ENCODE assay signal across 1 cellular context in the genomic region with DNA sequence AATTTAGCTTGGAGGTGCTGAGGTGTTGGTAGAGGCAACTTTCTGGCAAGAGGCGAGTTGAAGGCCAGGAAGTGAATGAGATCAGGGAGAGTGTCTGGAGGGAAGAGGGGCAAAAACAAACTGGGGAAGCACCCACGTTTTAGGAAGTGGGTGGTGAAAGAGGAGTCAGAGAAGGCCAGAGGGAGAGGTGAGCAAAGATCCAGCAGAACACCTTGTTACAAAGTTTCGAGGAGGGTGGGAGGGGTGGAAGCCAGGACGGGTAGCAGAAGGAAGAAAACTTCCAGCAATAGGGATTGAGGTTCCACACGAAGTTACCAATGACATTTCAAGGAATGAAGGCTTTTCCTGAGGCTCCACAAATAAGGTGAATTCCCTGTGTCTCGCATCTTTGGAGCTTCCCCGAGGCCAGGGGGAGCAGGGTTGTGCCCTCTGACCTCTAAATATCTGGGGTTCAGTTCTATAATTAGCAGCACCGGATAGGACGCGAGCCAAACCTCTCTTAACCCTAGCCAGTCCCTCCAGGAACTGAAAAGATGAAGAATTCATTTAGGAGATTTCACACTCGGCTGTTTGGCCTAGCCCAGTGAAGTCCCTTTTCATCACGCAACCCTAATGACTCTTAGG.
A peak's percentile ranks its signal among the peaks of the same experiment; 100 is the strongest.
TF ChIP-seq lines count a peak whose summit lies in the region.

No MANE protein-coding gene starts in this region.

TF ChIP-seq in K562, 482 proteins besides CTCF, POLR2A, EP300 and RAD21 (continued from another document and continues in another):
- TF ChIP-seq, protein P1, sequence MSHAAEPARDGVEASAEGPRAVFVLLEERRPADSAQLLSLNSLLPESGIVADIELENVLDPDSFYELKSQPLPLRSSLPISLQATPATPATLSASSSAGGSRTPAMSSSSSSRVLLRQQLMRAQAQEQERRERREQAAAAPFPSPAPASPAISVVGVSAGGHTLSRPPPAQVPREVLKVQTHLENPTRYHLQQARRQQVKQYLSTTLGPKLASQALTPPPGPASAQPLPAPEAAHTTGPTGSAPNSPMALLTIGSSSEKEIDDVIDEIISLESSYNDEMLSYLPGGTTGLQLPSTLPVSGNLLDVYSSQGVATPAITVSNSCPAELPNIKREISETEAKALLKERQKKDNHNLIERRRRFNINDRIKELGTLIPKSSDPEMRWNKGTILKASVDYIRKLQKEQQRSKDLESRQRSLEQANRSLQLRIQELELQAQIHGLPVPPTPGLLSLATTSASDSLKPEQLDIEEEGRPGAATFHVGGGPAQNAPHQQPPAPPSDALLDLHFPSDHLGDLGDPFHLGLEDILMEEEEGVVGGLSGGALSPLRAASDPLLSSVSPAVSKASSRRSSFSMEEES (CRISPR knock-in tag; IDR thresholded peaks at IDR 0.05) = no peak
- TF ChIP-seq ATF7 (IDR thresholded peaks at IDR 0.05) (no peak), NR2F6 (CRISPR knock-in tag; IDR thresholded peaks at IDR 0.05) (no peak; the same call in 1 of the 2 replicates), ZNF224 (CRISPR knock-in tag; IDR thresholded peaks at IDR 0.05) (no peak), NCOA2 (IDR thresholded peaks at IDR 0.05; ENCODE audit: partially characterized antibody in 2 of 2) (no peak), ZNF140 (CRISPR knock-in tag; IDR thresholded peaks at IDR 0.05) (no peak), MXI1 (IDR thresholded peaks at IDR 0.05; ENCODE audit: low read depth, low read length) (no peak), MAZ (CRISPR knock-in tag; conservative IDR thresholded peaks at IDR 0.05 in 1 of 2, IDR thresholded peaks at IDR 0.05 in 1 of 2) (no peak), SOX6 (IDR thresholded peaks at IDR 0.05) (no peak; the same call in 1 of the 2 replicates), MCM3 (IDR thresholded peaks at IDR 0.05) (no peak), NEUROD1 (IDR thresholded peaks at IDR 0.05; ENCODE audit: borderline replicate concordance, low read depth, low read length, partially characterized antibody) (no peak), TCFL5 (CRISPR knock-in tag; conservative IDR thresholded peaks at IDR 0.05) (0 out of 2 replicates have a peak, but pooled peaks have one; percentile 28), SMAD4 (CRISPR knock-in tag; conservative IDR thresholded peaks at IDR 0.05) (peak; percentile 90; the same call in 1 of the 2 replicates), KLF13 (tag; IDR thresholded peaks at IDR 0.05; ENCODE audit: borderline replicate concordance, low read depth) (0 out of 2 replicates have a peak, but pooled peaks have one; percentile 9), BCOR (IDR thresholded peaks at IDR 0.05) (no peak), SRSF9 (IDR thresholded peaks at IDR 0.05; ENCODE audit: borderline replicate concordance, low read depth, low read length) (no peak), CBX8 (IDR thresholded peaks at IDR 0.05; ENCODE audit: borderline replicate concordance, extremely low read depth, low read depth, low read length, poor library complexity, severe bottlenecking) (no peak), RB1 (IDR thresholded peaks at IDR 0.05; ENCODE audit: low read depth) (no peak), ZNF778 (CRISPR knock-in tag; IDR thresholded peaks at IDR 0.05) (no peak), TRIM24 (IDR thresholded peaks at IDR 0.05) (no peak), THRAP3 (IDR thresholded peaks at IDR 0.05; ENCODE audit: borderline replicate concordance) (no peak), ZNF24 (IDR thresholded peaks at IDR 0.05) (no peak), STAT5A (IDR thresholded peaks at IDR 0.05; ENCODE audit: borderline replicate concordance, low read length) (no peak), ELF1 (tag; IDR thresholded peaks at IDR 0.05) (no peak), ZKSCAN8 (CRISPR knock-in tag; IDR thresholded peaks at IDR 0.05) (no peak), ZNF586 (CRISPR knock-in tag; conservative IDR thresholded peaks at IDR 0.05) (no peak), TEAD1 (CRISPR knock-in tag; IDR thresholded peaks at IDR 0.05) (peak in 1 of 2 experiments; percentile 73; a peak in 2 of 4 replicates), ZKSCAN3 (CRISPR knock-in tag; IDR thresholded peaks at IDR 0.05) (no peak), ZSCAN29 (IDR thresholded peaks at IDR 0.05) (no peak), MTF1 (CRISPR knock-in tag; IDR thresholded peaks at IDR 0.05; ENCODE audit: borderline replicate concordance) (no peak), PRMT5 (CRISPR knock-in tag; IDR thresholded peaks at IDR 0.05) (no peak), KLF1 (tag; IDR thresholded peaks at IDR 0.05) (no peak), ZNF274 (IDR thresholded peaks at IDR 0.05; ENCODE audit: borderline replicate concordance, low read depth, low read length) (no peak), ZNF12 (CRISPR knock-in tag; IDR thresholded peaks at IDR 0.05) (no peak), KAT2B (IDR thresholded peaks at IDR 0.05; ENCODE audit: low read depth, low read length) (no peak), RFX1 (IDR thresholded peaks at IDR 0.05) (no peak), HDAC6 (IDR thresholded peaks at IDR 0.05; ENCODE audit: low read depth, low read length) (no peak), ZNF444 (CRISPR knock-in tag; IDR thresholded peaks at IDR 0.05) (no peak; the same call in 1 of the 2 replicates), ZNF431 (CRISPR knock-in tag; IDR thresholded peaks at IDR 0.05) (peak; percentile 46; the same call in 1 of the 2 replicates), RBM17 (IDR thresholded peaks at IDR 0.05; ENCODE audit: borderline replicate concordance, low read depth, low read length) (no peak), GABPB2 (CRISPR knock-in tag; conservative IDR thresholded peaks at IDR 0.05) (no peak), PURB (CRISPR knock-in tag; IDR thresholded peaks at IDR 0.05; ENCODE audit: low read depth) (no peak), ZNF79 (CRISPR knock-in tag; IDR thresholded peaks at IDR 0.05; ENCODE audit: low read depth) (no peak)
- TF ChIP-seq, protein P2, sequence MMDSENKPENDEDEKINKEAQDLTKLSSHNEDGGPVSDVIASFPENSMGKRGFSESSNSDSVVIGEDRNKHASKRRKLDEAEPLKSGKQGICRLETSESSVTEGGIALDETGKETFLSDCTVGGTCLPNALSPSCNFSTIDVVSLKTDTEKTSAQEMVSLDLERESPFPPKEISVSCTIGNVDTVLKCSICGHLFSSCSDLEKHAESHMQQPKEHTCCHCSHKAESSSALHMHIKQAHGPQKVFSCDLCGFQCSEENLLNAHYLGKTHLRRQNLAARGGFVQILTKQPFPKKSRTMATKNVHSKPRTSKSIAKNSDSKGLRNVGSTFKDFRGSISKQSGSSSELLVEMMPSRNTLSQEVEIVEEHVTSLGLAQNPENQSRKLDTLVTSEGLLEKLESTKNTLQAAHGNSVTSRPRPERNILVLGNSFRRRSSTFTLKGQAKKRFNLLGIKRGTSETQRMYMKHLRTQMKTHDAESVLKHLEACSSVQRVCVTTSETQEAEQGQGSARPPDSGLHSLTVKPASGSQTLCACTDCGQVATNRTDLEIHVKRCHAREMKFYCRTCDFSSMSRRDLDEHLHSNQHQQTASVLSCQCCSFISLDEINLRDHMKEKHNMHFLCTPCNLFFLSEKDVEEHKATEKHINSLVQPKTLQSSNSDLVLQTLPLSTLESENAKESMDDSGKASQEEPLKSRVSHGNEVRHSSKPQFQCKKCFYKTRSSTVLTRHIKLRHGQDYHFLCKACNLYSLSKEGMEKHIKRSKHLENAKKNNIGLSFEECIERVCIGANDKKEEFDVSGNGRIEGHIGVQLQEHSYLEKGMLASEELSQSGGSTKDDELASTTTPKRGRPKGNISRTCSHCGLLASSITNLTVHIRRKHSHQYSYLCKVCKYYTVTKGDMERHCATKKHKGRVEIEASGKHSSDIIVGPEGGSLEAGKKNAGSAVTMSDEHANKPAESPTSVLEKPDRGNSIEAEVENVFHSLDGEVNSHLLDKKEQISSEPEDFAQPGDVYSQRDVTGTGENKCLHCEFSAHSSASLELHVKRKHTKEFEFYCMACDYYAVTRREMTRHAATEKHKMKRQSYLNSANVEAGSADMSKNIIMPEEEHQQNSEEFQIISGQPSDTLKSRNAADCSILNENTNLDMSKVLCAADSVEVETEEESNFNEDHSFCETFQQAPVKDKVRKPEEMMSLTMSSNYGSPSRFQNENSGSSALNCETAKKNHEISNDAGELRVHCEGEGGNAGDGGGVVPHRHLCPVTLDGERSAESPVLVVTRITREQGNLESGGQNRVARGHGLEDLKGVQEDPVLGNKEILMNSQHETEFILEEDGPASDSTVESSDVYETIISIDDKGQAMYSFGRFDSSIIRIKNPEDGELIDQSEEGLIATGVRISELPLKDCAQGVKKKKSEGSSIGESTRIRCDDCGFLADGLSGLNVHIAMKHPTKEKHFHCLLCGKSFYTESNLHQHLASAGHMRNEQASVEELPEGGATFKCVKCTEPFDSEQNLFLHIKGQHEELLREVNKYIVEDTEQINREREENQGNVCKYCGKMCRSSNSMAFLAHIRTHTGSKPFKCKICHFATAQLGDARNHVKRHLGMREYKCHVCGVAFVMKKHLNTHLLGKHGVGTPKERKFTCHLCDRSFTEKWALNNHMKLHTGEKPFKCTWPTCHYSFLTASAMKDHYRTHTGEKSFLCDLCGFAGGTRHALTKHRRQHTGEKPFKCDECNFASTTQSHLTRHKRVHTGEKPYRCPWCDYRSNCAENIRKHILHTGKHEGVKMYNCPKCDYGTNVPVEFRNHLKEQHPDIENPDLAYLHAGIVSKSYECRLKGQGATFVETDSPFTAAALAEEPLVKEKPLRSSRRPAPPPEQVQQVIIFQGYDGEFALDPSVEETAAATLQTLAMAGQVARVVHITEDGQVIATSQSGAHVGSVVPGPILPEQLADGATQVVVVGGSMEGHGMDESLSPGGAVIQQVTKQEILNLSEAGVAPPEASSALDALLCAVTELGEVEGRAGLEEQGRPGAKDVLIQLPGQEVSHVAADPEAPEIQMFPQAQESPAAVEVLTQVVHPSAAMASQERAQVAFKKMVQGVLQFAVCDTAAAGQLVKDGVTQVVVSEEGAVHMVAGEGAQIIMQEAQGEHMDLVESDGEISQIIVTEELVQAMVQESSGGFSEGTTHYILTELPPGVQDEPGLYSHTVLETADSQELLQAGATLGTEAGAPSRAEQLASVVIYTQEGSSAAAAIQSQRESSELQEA (IDR thresholded peaks at IDR 0.05; ENCODE audit: low read depth) = no peak; the same call in 1 of the 2 replicates
- TF ChIP-seq, protein P3, sequence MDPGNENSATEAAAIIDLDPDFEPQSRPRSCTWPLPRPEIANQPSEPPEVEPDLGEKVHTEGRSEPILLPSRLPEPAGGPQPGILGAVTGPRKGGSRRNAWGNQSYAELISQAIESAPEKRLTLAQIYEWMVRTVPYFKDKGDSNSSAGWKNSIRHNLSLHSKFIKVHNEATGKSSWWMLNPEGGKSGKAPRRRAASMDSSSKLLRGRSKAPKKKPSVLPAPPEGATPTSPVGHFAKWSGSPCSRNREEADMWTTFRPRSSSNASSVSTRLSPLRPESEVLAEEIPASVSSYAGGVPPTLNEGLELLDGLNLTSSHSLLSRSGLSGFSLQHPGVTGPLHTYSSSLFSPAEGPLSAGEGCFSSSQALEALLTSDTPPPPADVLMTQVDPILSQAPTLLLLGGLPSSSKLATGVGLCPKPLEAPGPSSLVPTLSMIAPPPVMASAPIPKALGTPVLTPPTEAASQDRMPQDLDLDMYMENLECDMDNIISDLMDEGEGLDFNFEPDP (CRISPR knock-in tag; IDR thresholded peaks at IDR 0.05) = no peak
- TF ChIP-seq, protein P4, sequence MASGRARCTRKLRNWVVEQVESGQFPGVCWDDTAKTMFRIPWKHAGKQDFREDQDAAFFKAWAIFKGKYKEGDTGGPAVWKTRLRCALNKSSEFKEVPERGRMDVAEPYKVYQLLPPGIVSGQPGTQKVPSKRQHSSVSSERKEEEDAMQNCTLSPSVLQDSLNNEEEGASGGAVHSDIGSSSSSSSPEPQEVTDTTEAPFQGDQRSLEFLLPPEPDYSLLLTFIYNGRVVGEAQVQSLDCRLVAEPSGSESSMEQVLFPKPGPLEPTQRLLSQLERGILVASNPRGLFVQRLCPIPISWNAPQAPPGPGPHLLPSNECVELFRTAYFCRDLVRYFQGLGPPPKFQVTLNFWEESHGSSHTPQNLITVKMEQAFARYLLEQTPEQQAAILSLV (tag; IDR thresholded peaks at IDR 0.05) = no peak
- TF ChIP-seq, protein P5, sequence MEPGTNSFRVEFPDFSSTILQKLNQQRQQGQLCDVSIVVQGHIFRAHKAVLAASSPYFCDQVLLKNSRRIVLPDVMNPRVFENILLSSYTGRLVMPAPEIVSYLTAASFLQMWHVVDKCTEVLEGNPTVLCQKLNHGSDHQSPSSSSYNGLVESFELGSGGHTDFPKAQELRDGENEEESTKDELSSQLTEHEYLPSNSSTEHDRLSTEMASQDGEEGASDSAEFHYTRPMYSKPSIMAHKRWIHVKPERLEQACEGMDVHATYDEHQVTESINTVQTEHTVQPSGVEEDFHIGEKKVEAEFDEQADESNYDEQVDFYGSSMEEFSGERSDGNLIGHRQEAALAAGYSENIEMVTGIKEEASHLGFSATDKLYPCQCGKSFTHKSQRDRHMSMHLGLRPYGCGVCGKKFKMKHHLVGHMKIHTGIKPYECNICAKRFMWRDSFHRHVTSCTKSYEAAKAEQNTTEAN (CRISPR knock-in tag; IDR thresholded peaks at IDR 0.05) = no peak
- TF ChIP-seq, protein P6, sequence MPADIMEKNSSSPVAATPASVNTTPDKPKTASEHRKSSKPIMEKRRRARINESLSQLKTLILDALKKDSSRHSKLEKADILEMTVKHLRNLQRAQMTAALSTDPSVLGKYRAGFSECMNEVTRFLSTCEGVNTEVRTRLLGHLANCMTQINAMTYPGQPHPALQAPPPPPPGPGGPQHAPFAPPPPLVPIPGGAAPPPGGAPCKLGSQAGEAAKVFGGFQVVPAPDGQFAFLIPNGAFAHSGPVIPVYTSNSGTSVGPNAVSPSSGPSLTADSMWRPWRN (IDR thresholded peaks at IDR 0.05; ENCODE audit: low read depth) = no peak
- TF ChIP-seq, protein P7, sequence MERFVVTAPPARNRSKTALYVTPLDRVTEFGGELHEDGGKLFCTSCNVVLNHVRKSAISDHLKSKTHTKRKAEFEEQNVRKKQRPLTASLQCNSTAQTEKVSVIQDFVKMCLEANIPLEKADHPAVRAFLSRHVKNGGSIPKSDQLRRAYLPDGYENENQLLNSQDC (CRISPR knock-in tag; IDR thresholded peaks at IDR 0.05) = no peak
- TF ChIP-seq, protein P8, sequence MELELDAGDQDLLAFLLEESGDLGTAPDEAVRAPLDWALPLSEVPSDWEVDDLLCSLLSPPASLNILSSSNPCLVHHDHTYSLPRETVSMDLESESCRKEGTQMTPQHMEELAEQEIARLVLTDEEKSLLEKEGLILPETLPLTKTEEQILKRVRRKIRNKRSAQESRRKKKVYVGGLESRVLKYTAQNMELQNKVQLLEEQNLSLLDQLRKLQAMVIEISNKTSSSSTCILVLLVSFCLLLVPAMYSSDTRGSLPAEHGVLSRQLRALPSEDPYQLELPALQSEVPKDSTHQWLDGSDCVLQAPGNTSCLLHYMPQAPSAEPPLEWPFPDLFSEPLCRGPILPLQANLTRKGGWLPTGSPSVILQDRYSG (tag; conservative IDR thresholded peaks at IDR 0.05; ENCODE audit: low read depth) = 0 out of 2 replicates have a peak, but pooled peaks have one; percentile 44
- TF ChIP-seq, protein P9, sequence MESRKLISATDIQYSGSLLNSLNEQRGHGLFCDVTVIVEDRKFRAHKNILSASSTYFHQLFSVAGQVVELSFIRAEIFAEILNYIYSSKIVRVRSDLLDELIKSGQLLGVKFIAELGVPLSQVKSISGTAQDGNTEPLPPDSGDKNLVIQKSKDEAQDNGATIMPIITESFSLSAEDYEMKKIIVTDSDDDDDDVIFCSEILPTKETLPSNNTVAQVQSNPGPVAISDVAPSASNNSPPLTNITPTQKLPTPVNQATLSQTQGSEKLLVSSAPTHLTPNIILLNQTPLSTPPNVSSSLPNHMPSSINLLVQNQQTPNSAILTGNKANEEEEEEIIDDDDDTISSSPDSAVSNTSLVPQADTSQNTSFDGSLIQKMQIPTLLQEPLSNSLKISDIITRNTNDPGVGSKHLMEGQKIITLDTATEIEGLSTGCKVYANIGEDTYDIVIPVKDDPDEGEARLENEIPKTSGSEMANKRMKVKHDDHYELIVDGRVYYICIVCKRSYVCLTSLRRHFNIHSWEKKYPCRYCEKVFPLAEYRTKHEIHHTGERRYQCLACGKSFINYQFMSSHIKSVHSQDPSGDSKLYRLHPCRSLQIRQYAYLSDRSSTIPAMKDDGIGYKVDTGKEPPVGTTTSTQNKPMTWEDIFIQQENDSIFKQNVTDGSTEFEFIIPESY (CRISPR knock-in tag; IDR thresholded peaks at IDR 0.05) = no peak
